ENCODE assay signal across 19 cellular contexts in genomic region chr6:41531016-41531415, GRCh38.
DNase-seq lines count a peak whose midpoint lies in the region; ATAC-seq and TF ChIP-seq lines count a peak whose summit lies in the region.
"Had no signal": no experiment of that assay in that cellular context is flagged by ENCODE, and none has a peak within 500 bp of the region (broad histone marks: within the 10 kb centered on the region; RNA-seq: fewer than 3 reads in every experiment).

No MANE protein-coding gene starts in this region.

- 0 out of 2 replicates have a peak, but pooled peaks cover 3% of the 10 kb centered on the region for H4K20me1 ChIP-seq in MM.1S (ENCODE audit: insufficient read depth, low read length)

- no peaks in the 10 kb centered on the region for H3K9me3 Mint-ChIP-seq in activated naive CD4-positive, alpha-beta T cell treated with anti-CD3 and anti-CD28 coated beads, Interleukin-2, amount 10 ng/mL, durations not matched to agents 7 days and 5 days
- no peaks in the 10 kb centered on the region for H3K9me3 Mint-ChIP-seq in activated naive CD8-positive, alpha-beta T cell treated with anti-CD3 and anti-CD28 coated beads, Interleukin-2, amount 50 U/mL, for 24 hours
- no peaks in the 10 kb centered on the region for H3K9me3 Mint-ChIP-seq in stimulated activated naive CD8-positive, alpha-beta T cell treated with anti-CD3 and anti-CD28 coated beads, Interleukin-15, amount 100 ng/mL, for 72 hours
- H3K9me3 Mint-ChIP-seq: mesothelial cell of epicardium had no signal

- H3K27me3 ChIP-seq in MM.1S (replicated peaks; ENCODE audit: insufficient read depth, low read length): peaks cover 93% of the 10 kb centered on the region
- H3K27me3 ChIP-seq: upper lobe of left lung had no signal

- no peak overlapping the region for H3K27ac ChIP-seq in MM.1S (ENCODE audit: low read length)
- H3K27ac ChIP-seq: dorsolateral prefrontal cortex, gastrocnemius medialis, neutrophil, upper lobe of left lung had no signal

- no peak for DNase-seq in activated naive CD4-positive, alpha-beta T cell treated with anti-CD3 and anti-CD28 coated beads, Interleukin-2, amount 10 ng/mL, durations not matched to agents 7 days and 5 days
- no peak for DNase-seq in activated naive CD4-positive, alpha-beta T cell treated with Interleukin-2 at 50 U/mL for 16 hours
- DNase-seq in MM.1S (no peak), HEK293T (ENCODE audit: extremely low spot score) (no peak)
- no peak for DNase-seq in activated naive CD8-positive, alpha-beta T cell treated with anti-CD3 and anti-CD28 coated beads, Interleukin-2, amount 50 U/mL, for 24 hours
- DNase-seq in stimulated activated naive CD8-positive, alpha-beta T cell treated with anti-CD3 and anti-CD28 coated beads, Interleukin-15, amount 100 ng/mL, for 72 hours: no peak
- DNase-seq: amygdala, Calu3, dorsolateral prefrontal cortex, gastrocnemius medialis, HCEC 1CT, NCI-H1105, NCI-H526, SIG-M5, upper lobe of left lung had no signal

- peaks cover 96% of the 10 kb centered on the region for H3K27me3 Mint-ChIP-seq in activated naive CD4-positive, alpha-beta T cell treated with anti-CD3 and anti-CD28 coated beads, Interleukin-2, amount 10 ng/mL, durations not matched to agents 7 days and 5 days
- H3K27me3 Mint-ChIP-seq in activated naive CD8-positive, alpha-beta T cell treated with anti-CD3 and anti-CD28 coated beads, Interleukin-2, amount 50 U/mL, for 24 hours: peaks cover 26% of the 10 kb centered on the region
- peaks cover 48% of the 10 kb centered on the region for H3K27me3 Mint-ChIP-seq in stimulated activated naive CD8-positive, alpha-beta T cell treated with anti-CD3 and anti-CD28 coated beads, Interleukin-15, amount 100 ng/mL, for 72 hours

- H3K79me2 ChIP-seq in MM.1S (ENCODE audit: low read length): no peaks in the 10 kb centered on the region

- no peak overlapping the region for H3K4me3 ChIP-seq in MM.1S (ENCODE audit: low read length)
- H3K4me3 ChIP-seq: dorsolateral prefrontal cortex, gastrocnemius medialis had no signal

- H2AFZ ChIP-seq in MM.1S (ENCODE audit: low read length): no peak overlapping the region

- TF ChIP-seq CTCF in MM.1S (IDR thresholded peaks at IDR 0.05; ENCODE audit: low read length): no peak

- POLR2A ChIA-PET in HEK293T (lab: Yijun Ruan, JAX): no interaction called here

- no peaks in the 10 kb centered on the region for H3K36me3 ChIP-seq in MM.1S (replicated peaks; ENCODE audit: insufficient read depth, low read length)
- H3K36me3 ChIP-seq: gastrocnemius medialis, neutrophil, upper lobe of left lung had no signal

- peaks cover 11% of the 10 kb centered on the region; the same call in 1 of the 2 replicates for H3F3A ChIP-seq in MM.1S (ENCODE audit: insufficient read depth, low read length)

- H3K27ac Mint-ChIP-seq in activated naive CD4-positive, alpha-beta T cell treated with anti-CD3 and anti-CD28 coated beads, Interleukin-2, amount 10 ng/mL, durations not matched to agents 7 days and 5 days: peak overlapping the region; percentile 94
- peak overlapping the region; percentile 92 for H3K27ac Mint-ChIP-seq in activated naive CD8-positive, alpha-beta T cell treated with anti-CD3 and anti-CD28 coated beads, Interleukin-2, amount 50 U/mL, for 24 hours
- H3K27ac Mint-ChIP-seq in stimulated activated naive CD8-positive, alpha-beta T cell treated with anti-CD3 and anti-CD28 coated beads, Interleukin-15, amount 100 ng/mL, for 72 hours: peak overlapping the region in 1 of 2 donors; percentile 83
- H3K27ac Mint-ChIP-seq: mesothelial cell of epicardium had no signal

- H3K9me3 ChIP-seq in MM.1S (replicated peaks; ENCODE audit: insufficient read depth, low read length): no peaks in the 10 kb centered on the region
- H3K9me3 ChIP-seq: gastrocnemius medialis, neutrophil, upper lobe of left lung had no signal

- CTCF ChIA-PET in activated naive CD4-positive, alpha-beta T cell treated with anti-CD3 and anti-CD28 coated beads, Interleukin-2, amount 10 ng/mL, durations not matched to agents 7 days and 5 days (lab: Charles Lee): no interaction called here
- CTCF ChIA-PET in HEK293T (lab: Yijun Ruan, JAX): no interaction called here

- H3K4me1 ChIP-seq in MM.1S (ENCODE audit: low read length): peaks cover 15% of the 10 kb centered on the region
- H3K4me1 ChIP-seq: gastrocnemius medialis had no signal

- peak overlapping the region; percentile 75 for H3K4me3 Mint-ChIP-seq in activated naive CD4-positive, alpha-beta T cell treated with anti-CD3 and anti-CD28 coated beads, Interleukin-2, amount 10 ng/mL, durations not matched to agents 7 days and 5 days
- no peak overlapping the region for H3K4me3 Mint-ChIP-seq in activated naive CD8-positive, alpha-beta T cell treated with anti-CD3 and anti-CD28 coated beads, Interleukin-2, amount 50 U/mL, for 24 hours
- H3K4me3 Mint-ChIP-seq in stimulated activated naive CD8-positive, alpha-beta T cell treated with anti-CD3 and anti-CD28 coated beads, Interleukin-15, amount 100 ng/mL, for 72 hours: peak overlapping the region; percentile 58 to 93
- H3K4me3 Mint-ChIP-seq: mesothelial cell of epicardium had no signal

- H3K9me2 ChIP-seq in MM.1S (replicated peaks; ENCODE audit: insufficient read depth, low read length): no peaks in the 10 kb centered on the region

- H3K9ac ChIP-seq in MM.1S (ENCODE audit: low read length): no peak overlapping the region

- peak overlapping the region; percentile 80; the same call in 1 of the 2 replicates for H3K4me2 ChIP-seq in MM.1S (ENCODE audit: low read depth, low read length)

- H3K4me1 Mint-ChIP-seq in activated naive CD4-positive, alpha-beta T cell treated with anti-CD3 and anti-CD28 coated beads, Interleukin-2, amount 10 ng/mL, durations not matched to agents 7 days and 5 days: peaks cover 46% of the 10 kb centered on the region
- peaks cover 35% of the 10 kb centered on the region for H3K4me1 Mint-ChIP-seq in activated naive CD8-positive, alpha-beta T cell treated with anti-CD3 and anti-CD28 coated beads, Interleukin-2, amount 50 U/mL, for 24 hours
- H3K4me1 Mint-ChIP-seq in stimulated activated naive CD8-positive, alpha-beta T cell treated with anti-CD3 and anti-CD28 coated beads, Interleukin-15, amount 100 ng/mL, for 72 hours: peaks cover 35% of the 10 kb centered on the region

- ATAC-seq in activated naive CD8-positive, alpha-beta T cell treated with anti-CD3 and anti-CD28 coated beads, Interleukin-2, amount 50 U/mL, for 24 hours: no peak
- ATAC-seq in stimulated activated naive CD8-positive, alpha-beta T cell treated with anti-CD3 and anti-CD28 coated beads, Interleukin-15, amount 100 ng/mL, for 72 hours: no peak
- no peak for ATAC-seq in GM18519 (IDR thresholded peaks at IDR 0.05; ENCODE audit: low FRiP score, unreplicated experiment)
- ATAC-seq in HG03460 (IDR thresholded peaks at IDR 0.05; ENCODE audit: unreplicated experiment): no peak
- ATAC-seq: gastrocnemius medialis had no signal

- peaks cover 2% of the 10 kb centered on the region for H3K36me3 Mint-ChIP-seq in activated naive CD4-positive, alpha-beta T cell treated with anti-CD3 and anti-CD28 coated beads, Interleukin-2, amount 10 ng/mL, durations not matched to agents 7 days and 5 days
- H3K36me3 Mint-ChIP-seq in activated naive CD8-positive, alpha-beta T cell treated with anti-CD3 and anti-CD28 coated beads, Interleukin-2, amount 50 U/mL, for 24 hours (ENCODE audit: low read depth): no peaks in the 10 kb centered on the region
- H3K36me3 Mint-ChIP-seq: mesothelial cell of epicardium had no signal

TF ChIP-seq in HEK293T, 16 proteins besides CTCF, POLR2A, EP300 and RAD21:
- TF ChIP-seq ZNF384 (IDR thresholded peaks at IDR 0.05) (no peak), NFRKB (IDR thresholded peaks at IDR 0.05) (no peak), BHLHE40 (IDR thresholded peaks at IDR 0.05; ENCODE audit: borderline replicate concordance) (no peak), HDGF (IDR thresholded peaks at IDR 0.05; ENCODE audit: borderline replicate concordance) (no peak), LEF1 (IDR thresholded peaks at IDR 0.05; ENCODE audit: borderline replicate concordance) (no peak), FOXA1 (IDR thresholded peaks at IDR 0.05) (no peak), FOXM1 (IDR thresholded peaks at IDR 0.05; ENCODE audit: borderline replicate concordance) (no peak), FOXK2 (IDR thresholded peaks at IDR 0.05) (no peak), SP1 (IDR thresholded peaks at IDR 0.05) (no peak), SUZ12 (IDR thresholded peaks at IDR 0.05) (no peak), TARDBP (IDR thresholded peaks at IDR 0.05) (no peak), L3MBTL2 (conservative IDR thresholded peaks at IDR 0.05) (no peak), CTBP1 (IDR thresholded peaks at IDR 0.05; ENCODE audit: borderline replicate concordance) (no peak), PKNOX1 (IDR thresholded peaks at IDR 0.05) (no peak), ARNT (IDR thresholded peaks at IDR 0.05) (no peak), ELF4 (IDR thresholded peaks at IDR 0.05) (no peak)
